Comparison of ENCODE assay signal across 23 cellular contexts in genomic region chr21:33189845-33190244, GRCh38.
"Had no signal": no experiment of that assay in that cellular context is flagged by ENCODE, and none has a peak within 500 bp of the region (broad histone marks: within the 10 kb centered on the region; RNA-seq: fewer than 3 reads in every experiment).

No MANE protein-coding gene starts in this region.

- H3K4me3 Mint-ChIP-seq: activated B cell treated with CpG ODN at 0.5 μM for 24 hours; natural killer cell treated with Interleukin-12 subunit alpha and Interleukin-12 subunit beta and Interleukin-15 and Interleukin-18, amount 100 ng/mL, for 72 hours; T-helper 2 cell treated with Interferon-gamma antibody and Interleukin-4, amounts not matched to agents 5 μg/mL and 100 μg/mL, for 36 hours had no signal

- FAIRE-seq: colon had no signal

- H3K27ac Mint-ChIP-seq: activated B cell treated with CpG ODN at 0.5 μM for 24 hours; activated T-helper 2 cell treated with anti-CD3 and anti-CD28 coated beads, Interferon-gamma antibody, Interleukin-2, Interleukin-4, amounts not matched to agents 10 μg/mL and 5 μg/mL and 100 μg/mL, durations not matched to agents 14 hours and 24 hours and 36 hours; natural killer cell treated with Interleukin-12 subunit alpha and Interleukin-12 subunit beta and Interleukin-15 and Interleukin-18, amount 100 ng/mL, for 72 hours; T-helper 2 cell treated with Interferon-gamma antibody and Interleukin-4, amounts not matched to agents 5 μg/mL and 100 μg/mL, for 36 hours had no signal

- H3K27me3 ChIP-seq: right lobe of liver, vagina had no signal

- H3K9me3 Mint-ChIP-seq: activated B cell treated with CpG ODN at 0.5 μM for 24 hours had no signal

- ATAC-seq: activated naive CD4-positive, alpha-beta T cell treated with anti-CD3 and anti-CD28 coated beads, Interleukin-2, amount 50 U/mL, for 72 hours; esophagus mucosa; natural killer cell treated with Interleukin-12 subunit alpha and Interleukin-12 subunit beta and Interleukin-15 and Interleukin-18, amount 100 ng/mL, for 72 hours had no signal

- H3K9me3 ChIP-seq: prostate gland, right lobe of liver, tibial nerve, vagina had no signal

- H3K4me3 ChIP-seq: hepatocyte, prostate gland, right lobe of liver, smooth muscle cell, tibial nerve, vagina had no signal

- DNase-seq: activated B cell treated with CpG ODN at 0.5 μM for 24 hours; activated CD4-positive, alpha-beta T cell treated with anti-CD3 and anti-CD28 coated beads for 48 hours; activated CD8-positive, alpha-beta memory T cell treated with anti-CD3 and anti-CD28 coated beads, Interleukin-2, amount 50 U/mL, for 48 hours; caudate nucleus; islet precursor cell; mesenchymal stem cell; nucleus accumbens; right lobe of liver; stimulated activated CD4-positive, alpha-beta T cell treated with anti-CD3 and anti-CD28 coated beads, Interleukin-4, amount 100 ng/mL, for 4 hours; stimulated activated CD8-positive, alpha-beta memory T cell treated with anti-CD3 and anti-CD28 coated beads, Interleukin-4, amount 100 ng/mL, for 48 hours; stimulated activated naive CD4-positive, alpha-beta T cell treated with Interleukin-2 at 50 U/mL for 16 hours; substantia nigra had no signal

- H3K36me3 ChIP-seq: prostate gland, right lobe of liver, tibial nerve, vagina had no signal

- H3K27ac ChIP-seq: hepatocyte, prostate gland, right lobe of liver, tibial nerve, vagina had no signal

- H3K4me2 ChIP-seq: hepatocyte, smooth muscle cell had no signal

- H3K4me1 ChIP-seq: prostate gland, right lobe of liver, tibial nerve, vagina had no signal
